1 cellular context compared by ENCODE assay signal in the genomic region with DNA sequence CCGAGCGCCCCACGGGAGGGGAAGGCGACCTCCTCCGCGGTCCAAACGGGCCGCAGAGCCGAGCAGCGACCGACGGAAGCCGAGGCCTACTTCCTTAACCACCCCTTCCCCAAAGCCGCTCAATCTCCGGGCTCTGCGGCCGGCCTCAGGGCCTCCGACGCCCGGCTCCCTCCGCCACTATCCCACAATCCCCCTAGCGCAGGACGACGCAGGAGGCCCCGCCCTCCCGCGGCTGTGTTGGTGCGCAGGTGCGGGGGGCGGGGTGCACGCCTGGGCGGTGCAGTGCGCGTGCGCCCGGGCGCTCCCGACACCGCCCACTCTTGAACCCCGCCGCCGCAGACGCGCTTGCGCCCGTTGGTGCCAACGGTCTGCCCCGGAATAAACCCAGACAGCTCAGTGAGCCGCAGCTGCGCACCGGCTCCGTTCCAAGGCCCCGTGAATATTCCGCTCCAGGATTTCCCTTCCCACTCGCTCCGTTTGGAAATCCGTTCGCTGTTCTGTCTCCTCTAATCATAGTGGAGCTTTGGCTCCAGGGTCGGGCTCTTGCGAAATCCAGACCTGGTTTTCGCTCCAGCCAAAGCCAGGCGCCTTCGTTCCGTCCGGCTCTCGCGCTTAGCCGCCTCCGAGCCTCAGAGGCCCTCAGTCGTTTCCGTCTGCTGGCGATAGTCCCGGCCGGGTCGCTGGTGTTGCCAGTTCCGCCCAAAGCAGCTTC.
TF ChIP-seq lines count a peak whose summit lies in the region.

A gene with protein sequence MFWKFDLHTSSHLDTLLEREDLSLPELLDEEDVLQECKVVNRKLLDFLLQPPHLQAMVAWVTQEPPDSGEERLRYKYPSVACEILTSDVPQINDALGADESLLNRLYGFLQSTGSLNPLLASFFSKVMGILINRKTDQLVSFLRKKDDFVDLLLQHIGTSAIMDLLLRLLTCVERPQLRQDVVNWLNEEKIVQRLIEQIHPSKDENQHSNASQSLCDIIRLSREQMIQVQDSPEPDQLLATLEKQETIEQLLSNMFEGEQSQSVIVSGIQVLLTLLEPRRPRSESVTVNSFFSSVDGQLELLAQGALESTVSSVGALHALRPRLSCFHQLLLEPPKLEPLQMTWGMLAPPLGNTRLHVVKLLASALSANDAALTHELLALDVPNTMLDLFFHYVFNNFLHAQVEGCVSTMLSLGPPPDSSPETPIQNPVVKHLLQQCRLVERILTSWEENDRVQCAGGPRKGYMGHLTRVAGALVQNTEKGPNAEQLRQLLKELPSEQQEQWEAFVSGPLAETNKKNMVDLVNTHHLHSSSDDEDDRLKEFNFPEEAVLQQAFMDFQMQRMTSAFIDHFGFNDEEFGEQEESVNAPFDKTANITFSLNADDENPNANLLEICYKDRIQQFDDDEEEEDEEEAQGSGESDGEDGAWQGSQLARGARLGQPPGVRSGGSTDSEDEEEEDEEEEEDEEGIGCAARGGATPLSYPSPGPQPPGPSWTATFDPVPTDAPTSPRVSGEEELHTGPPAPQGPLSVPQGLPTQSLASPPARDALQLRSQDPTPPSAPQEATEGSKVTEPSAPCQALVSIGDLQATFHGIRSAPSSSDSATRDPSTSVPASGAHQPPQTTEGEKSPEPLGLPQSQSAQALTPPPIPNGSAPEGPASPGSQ (minus strand): TSS at position 190 of the 712 bp plus-strand sequence. CDS start 11,914 bp downstream, outside the sequence.

TF ChIP-seq in HEK293, 187 proteins besides CTCF, POLR2A, EP300 and RAD21 (continued from another document and continues in another):
- TF ChIP-seq, protein P1, sequence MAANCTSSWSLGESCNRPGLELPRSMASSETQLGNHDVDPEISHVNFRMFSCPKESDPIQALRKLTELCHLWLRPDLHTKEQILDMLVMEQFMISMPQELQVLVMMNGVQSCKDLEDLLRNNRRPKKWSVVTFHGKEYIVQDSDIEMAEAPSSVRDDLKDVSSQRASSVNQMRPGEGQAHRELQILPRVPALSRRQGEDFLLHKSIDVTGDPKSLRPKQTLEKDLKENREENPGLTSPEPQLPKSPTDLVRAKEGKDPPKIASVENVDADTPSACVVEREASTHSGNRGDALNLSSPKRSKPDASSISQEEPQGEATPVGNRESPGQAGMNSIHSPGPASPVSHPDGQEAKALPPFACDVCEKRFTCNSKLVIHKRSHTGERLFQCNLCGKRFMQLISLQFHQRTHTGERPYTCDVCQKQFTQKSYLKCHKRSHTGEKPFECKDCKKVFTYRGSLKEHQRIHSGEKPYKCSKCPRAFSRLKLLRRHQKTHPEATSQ (tag by site-specific recombination; IDR thresholded peaks at IDR 0.05): no peak
- TF ChIP-seq ZSCAN16 (tag by site-specific recombination; IDR thresholded peaks at IDR 0.05) (peak; percentile 16; the same call in 1 of the 2 replicates), GLI4 (tag by site-specific recombination; IDR thresholded peaks at IDR 0.05) (0 out of 2 replicates have a peak, but pooled peaks have one; percentile 45), PRDM1 (tag by site-specific recombination; IDR thresholded peaks at IDR 0.05) (0 out of 2 replicates have a peak, but pooled peaks have one; percentile 47), ZNF341 (tag by site-specific recombination; IDR thresholded peaks at IDR 0.05; ENCODE audit: low read depth) (peak; percentile 86), ZNF223 (tag by site-specific recombination; IDR thresholded peaks at IDR 0.05) (no peak), ZNF24 (tag by site-specific recombination; IDR thresholded peaks at IDR 0.05) (peak; percentile 94), SP2 (tag by site-specific recombination; IDR thresholded peaks at IDR 0.05) (peak; percentile 82), ZFP37 (tag by site-specific recombination; IDR thresholded peaks at IDR 0.05) (peak; percentile 93), ZNF777 (tag by site-specific recombination; IDR thresholded peaks at IDR 0.05; ENCODE audit: borderline replicate concordance) (peak; percentile 64; the same call in 1 of the 2 replicates), ZSCAN30 (tag by site-specific recombination; IDR thresholded peaks at IDR 0.05) (peak; percentile 97), ZFP41 (tag by site-specific recombination; IDR thresholded peaks at IDR 0.05; ENCODE audit: borderline replicate concordance) (no peak), ZXDB (tag by site-specific recombination; IDR thresholded peaks at IDR 0.05) (peak; percentile 93), ZNF48 (tag by site-specific recombination; IDR thresholded peaks at IDR 0.05) (no peak), ZNF768 (tag by site-specific recombination; IDR thresholded peaks at IDR 0.05) (no peak), SP3 (tag by site-specific recombination; IDR thresholded peaks at IDR 0.05) (peak; percentile 94), ZNF747 (tag by site-specific recombination; IDR thresholded peaks at IDR 0.05) (no peak), ZNF785 (tag by site-specific recombination; IDR thresholded peaks at IDR 0.05) (peak; percentile 95), WT1 (tag by site-specific recombination; IDR thresholded peaks at IDR 0.05) (no peak), ZNF830 (tag by site-specific recombination; IDR thresholded peaks at IDR 0.05; ENCODE audit: low read depth) (no peak), ZNF121 (tag by site-specific recombination; IDR thresholded peaks at IDR 0.05) (no peak), IKZF3 (tag by site-specific recombination; IDR thresholded peaks at IDR 0.05) (peak; percentile 95), ZIC2 (tag by site-specific recombination; IDR thresholded peaks at IDR 0.05) (peak; percentile 48), ZNF324 (tag by site-specific recombination; IDR thresholded peaks at IDR 0.05) (peak; percentile 99), ZBTB8A (tag by site-specific recombination; IDR thresholded peaks at IDR 0.05) (peak; percentile 78), ZEB2 (tag by site-specific recombination; IDR thresholded peaks at IDR 0.05) (peak; percentile 99), ZNF596 (tag by site-specific recombination; IDR thresholded peaks at IDR 0.05) (no peak), ZNF530 (tag by site-specific recombination; IDR thresholded peaks at IDR 0.05; ENCODE audit: low read depth) (no peak)
- TF ChIP-seq, protein P2, sequence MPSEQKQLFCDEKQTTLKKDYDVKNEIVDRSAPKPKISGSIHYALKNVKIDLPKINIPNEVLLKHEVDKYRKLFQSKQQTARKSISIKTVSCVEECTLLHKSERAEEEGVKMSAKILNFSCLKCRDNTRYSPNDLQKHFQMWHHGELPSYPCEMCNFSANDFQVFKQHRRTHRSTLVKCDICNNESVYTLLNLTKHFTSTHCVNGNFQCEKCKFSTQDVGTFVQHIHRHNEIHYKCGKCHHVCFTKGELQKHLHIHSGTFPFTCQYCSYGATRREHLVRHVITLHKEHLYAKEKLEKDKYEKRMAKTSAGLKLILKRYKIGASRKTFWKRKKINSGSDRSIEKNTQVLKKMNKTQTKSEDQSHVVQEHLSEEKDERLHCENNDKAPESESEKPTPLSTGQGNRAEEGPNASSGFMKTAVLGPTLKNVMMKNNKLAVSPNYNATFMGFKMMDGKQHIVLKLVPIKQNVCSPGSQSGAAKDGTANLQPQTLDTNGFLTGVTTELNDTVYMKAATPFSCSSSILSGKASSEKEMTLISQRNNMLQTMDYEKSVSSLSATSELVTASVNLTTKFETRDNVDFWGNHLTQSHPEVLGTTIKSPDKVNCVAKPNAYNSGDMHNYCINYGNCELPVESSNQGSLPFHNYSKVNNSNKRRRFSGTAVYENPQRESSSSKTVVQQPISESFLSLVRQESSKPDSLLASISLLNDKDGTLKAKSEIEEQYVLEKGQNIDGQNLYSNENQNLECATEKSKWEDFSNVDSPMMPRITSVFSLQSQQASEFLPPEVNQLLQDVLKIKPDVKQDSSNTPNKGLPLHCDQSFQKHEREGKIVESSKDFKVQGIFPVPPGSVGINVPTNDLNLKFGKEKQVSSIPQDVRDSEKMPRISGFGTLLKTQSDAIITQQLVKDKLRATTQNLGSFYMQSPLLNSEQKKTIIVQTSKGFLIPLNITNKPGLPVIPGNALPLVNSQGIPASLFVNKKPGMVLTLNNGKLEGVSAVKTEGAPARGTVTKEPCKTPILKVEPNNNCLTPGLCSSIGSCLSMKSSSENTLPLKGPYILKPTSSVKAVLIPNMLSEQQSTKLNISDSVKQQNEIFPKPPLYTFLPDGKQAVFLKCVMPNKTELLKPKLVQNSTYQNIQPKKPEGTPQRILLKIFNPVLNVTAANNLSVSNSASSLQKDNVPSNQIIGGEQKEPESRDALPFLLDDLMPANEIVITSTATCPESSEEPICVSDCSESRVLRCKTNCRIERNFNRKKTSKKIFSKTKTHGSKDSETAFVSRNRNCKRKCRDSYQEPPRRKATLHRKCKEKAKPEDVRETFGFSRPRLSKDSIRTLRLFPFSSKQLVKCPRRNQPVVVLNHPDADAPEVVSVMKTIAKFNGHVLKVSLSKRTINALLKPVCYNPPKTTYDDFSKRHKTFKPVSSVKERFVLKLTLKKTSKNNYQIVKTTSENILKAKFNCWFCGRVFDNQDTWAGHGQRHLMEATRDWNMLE (tag by site-specific recombination; conservative IDR thresholded peaks at IDR 0.05; ENCODE audit: low read depth): peak; percentile 72
- TF ChIP-seq, protein P3, sequence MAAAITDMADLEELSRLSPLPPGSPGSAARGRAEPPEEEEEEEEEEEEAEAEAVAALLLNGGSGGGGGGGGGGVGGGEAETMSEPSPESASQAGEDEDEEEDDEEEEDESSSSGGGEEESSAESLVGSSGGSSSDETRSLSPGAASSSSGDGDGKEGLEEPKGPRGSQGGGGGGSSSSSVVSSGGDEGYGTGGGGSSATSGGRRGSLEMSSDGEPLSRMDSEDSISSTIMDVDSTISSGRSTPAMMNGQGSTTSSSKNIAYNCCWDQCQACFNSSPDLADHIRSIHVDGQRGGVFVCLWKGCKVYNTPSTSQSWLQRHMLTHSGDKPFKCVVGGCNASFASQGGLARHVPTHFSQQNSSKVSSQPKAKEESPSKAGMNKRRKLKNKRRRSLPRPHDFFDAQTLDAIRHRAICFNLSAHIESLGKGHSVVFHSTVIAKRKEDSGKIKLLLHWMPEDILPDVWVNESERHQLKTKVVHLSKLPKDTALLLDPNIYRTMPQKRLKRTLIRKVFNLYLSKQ (tag by site-specific recombination; IDR thresholded peaks at IDR 0.05; ENCODE audit: borderline replicate concordance): no peak
- TF ChIP-seq, protein P4, sequence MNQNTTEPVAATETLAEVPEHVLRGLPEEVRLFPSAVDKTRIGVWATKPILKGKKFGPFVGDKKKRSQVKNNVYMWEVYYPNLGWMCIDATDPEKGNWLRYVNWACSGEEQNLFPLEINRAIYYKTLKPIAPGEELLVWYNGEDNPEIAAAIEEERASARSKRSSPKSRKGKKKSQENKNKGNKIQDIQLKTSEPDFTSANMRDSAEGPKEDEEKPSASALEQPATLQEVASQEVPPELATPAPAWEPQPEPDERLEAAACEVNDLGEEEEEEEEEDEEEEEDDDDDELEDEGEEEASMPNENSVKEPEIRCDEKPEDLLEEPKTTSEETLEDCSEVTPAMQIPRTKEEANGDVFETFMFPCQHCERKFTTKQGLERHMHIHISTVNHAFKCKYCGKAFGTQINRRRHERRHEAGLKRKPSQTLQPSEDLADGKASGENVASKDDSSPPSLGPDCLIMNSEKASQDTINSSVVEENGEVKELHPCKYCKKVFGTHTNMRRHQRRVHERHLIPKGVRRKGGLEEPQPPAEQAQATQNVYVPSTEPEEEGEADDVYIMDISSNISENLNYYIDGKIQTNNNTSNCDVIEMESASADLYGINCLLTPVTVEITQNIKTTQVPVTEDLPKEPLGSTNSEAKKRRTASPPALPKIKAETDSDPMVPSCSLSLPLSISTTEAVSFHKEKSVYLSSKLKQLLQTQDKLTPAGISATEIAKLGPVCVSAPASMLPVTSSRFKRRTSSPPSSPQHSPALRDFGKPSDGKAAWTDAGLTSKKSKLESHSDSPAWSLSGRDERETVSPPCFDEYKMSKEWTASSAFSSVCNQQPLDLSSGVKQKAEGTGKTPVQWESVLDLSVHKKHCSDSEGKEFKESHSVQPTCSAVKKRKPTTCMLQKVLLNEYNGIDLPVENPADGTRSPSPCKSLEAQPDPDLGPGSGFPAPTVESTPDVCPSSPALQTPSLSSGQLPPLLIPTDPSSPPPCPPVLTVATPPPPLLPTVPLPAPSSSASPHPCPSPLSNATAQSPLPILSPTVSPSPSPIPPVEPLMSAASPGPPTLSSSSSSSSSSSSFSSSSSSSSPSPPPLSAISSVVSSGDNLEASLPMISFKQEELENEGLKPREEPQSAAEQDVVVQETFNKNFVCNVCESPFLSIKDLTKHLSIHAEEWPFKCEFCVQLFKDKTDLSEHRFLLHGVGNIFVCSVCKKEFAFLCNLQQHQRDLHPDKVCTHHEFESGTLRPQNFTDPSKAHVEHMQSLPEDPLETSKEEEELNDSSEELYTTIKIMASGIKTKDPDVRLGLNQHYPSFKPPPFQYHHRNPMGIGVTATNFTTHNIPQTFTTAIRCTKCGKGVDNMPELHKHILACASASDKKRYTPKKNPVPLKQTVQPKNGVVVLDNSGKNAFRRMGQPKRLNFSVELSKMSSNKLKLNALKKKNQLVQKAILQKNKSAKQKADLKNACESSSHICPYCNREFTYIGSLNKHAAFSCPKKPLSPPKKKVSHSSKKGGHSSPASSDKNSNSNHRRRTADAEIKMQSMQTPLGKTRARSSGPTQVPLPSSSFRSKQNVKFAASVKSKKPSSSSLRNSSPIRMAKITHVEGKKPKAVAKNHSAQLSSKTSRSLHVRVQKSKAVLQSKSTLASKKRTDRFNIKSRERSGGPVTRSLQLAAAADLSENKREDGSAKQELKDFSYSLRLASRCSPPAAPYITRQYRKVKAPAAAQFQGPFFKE (tag by site-specific recombination; IDR thresholded peaks at IDR 0.05; ENCODE audit: borderline replicate concordance): no peak
- TF ChIP-seq, protein P5, sequence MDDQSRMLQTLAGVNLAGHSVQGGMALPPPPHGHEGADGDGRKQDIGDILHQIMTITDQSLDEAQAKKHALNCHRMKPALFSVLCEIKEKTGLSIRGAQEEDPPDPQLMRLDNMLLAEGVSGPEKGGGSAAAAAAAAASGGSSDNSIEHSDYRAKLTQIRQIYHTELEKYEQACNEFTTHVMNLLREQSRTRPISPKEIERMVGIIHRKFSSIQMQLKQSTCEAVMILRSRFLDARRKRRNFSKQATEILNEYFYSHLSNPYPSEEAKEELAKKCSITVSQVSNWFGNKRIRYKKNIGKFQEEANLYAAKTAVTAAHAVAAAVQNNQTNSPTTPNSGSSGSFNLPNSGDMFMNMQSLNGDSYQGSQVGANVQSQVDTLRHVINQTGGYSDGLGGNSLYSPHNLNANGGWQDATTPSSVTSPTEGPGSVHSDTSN (CRISPR knock-in tag; IDR thresholded peaks at IDR 0.05): peak; percentile 93
- TF ChIP-seq, protein P6, sequence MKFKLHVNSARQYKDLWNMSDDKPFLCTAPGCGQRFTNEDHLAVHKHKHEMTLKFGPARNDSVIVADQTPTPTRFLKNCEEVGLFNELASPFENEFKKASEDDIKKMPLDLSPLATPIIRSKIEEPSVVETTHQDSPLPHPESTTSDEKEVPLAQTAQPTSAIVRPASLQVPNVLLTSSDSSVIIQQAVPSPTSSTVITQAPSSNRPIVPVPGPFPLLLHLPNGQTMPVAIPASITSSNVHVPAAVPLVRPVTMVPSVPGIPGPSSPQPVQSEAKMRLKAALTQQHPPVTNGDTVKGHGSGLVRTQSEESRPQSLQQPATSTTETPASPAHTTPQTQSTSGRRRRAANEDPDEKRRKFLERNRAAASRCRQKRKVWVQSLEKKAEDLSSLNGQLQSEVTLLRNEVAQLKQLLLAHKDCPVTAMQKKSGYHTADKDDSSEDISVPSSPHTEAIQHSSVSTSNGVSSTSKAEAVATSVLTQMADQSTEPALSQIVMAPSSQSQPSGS (tag by site-specific recombination; IDR thresholded peaks at IDR 0.05; ENCODE audit: low read depth): no peak
- TF ChIP-seq, protein P7, sequence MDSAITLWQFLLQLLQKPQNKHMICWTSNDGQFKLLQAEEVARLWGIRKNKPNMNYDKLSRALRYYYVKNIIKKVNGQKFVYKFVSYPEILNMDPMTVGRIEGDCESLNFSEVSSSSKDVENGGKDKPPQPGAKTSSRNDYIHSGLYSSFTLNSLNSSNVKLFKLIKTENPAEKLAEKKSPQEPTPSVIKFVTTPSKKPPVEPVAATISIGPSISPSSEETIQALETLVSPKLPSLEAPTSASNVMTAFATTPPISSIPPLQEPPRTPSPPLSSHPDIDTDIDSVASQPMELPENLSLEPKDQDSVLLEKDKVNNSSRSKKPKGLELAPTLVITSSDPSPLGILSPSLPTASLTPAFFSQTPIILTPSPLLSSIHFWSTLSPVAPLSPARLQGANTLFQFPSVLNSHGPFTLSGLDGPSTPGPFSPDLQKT (IDR thresholded peaks at IDR 0.05; ENCODE audit: borderline replicate concordance, low read depth, low read length): no peak
